Comparison of ENCODE assay signal across 10 cellular contexts in the genomic region with DNA sequence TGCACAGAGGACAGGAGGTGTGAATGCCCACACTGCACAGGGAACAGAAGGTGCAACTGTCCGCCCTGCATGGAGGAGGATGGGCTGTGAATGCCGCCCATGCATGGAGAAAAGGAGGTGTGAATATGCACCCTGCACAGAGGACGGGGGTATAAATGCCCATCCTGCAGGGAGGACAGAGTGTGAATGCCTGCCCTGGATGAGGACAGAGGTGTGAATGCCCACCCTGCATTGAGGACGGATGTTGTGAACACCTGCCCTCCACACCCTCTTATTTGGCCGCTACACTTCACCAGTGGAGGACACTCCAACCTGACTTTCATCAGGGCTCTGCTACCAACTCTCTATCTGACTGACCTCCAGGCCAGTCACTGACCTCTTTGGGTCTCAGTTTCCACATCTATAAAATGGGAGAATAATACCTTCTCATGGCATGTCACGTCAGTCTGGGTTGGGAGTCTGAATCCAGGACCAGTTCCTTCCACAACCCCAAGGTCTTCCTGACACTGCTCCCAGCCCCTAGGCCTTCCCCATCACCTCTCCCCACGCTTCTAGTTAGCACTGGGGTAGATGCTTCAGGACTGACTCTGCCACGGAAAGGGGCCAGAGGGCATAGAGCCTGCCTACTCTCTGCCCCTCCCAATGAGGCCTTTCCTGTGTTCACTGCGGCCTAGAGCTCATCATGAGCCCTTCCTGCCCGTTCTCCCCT. TPM values are rescaled to one million over a fixed set of nuclear protein-coding genes. Genes with fewer than 3 reads are reported as not detected.
A peak's percentile ranks its signal among the peaks of the same experiment; 100 is the strongest.
DNase-seq lines count a peak whose midpoint lies in the region; ATAC-seq and TF ChIP-seq lines count a peak whose summit lies in the region.
"Had no signal": no experiment of that assay in that cellular context is flagged by ENCODE, and none has a peak within 500 bp of the region (broad histone marks: within the 10 kb centered on the region; RNA-seq: fewer than 3 reads in every experiment).

No MANE protein-coding gene starts in this region.

- ATAC-seq in CD4-positive, CD25-positive, alpha-beta regulatory T cell (ENCODE audit: low read depth in 2 of 2), result no peak
- no peak for ATAC-seq in gastrocnemius medialis
- no peak for ATAC-seq in GM21360 (IDR thresholded peaks at IDR 0.05; ENCODE audit: unreplicated experiment)
- ATAC-seq in HG02938 (IDR thresholded peaks at IDR 0.05; ENCODE audit: unreplicated experiment), result no peak
- no peak for ATAC-seq in mucosa of descending colon

- no peaks in the 10 kb centered on the region for H3K27me3 Mint-ChIP-seq in CD4-positive, CD25-positive, alpha-beta regulatory T cell

- H3K36me3 Mint-ChIP-seq in CD4-positive, CD25-positive, alpha-beta regulatory T cell, result peaks cover 4% of the 10 kb centered on the region

- DNase-seq in CD4-positive, CD25-positive, alpha-beta regulatory T cell, result no peak
- DNase-seq in dorsolateral prefrontal cortex (peak in 2 of 10 donors; percentile 10 to 60), gastrocnemius medialis (no peak), T-helper 1 cell (no peak), mucosa of descending colon (no peak)
- DNase-seq: NCI-H1930; stimulated activated CD4-positive, alpha-beta T cell treated with anti-CD3 and anti-CD28 coated beads, Interleukin-4, amount 100 ng/mL, for 1 hour had no signal

- H3K4me3 Mint-ChIP-seq in CD4-positive, CD25-positive, alpha-beta regulatory T cell, result peak overlapping the region in 1 of 4 donors; percentile 44

- 0 out of 2 replicates have a peak overlapping the region, but pooled peaks have one; percentile 58 for H3K9ac ChIP-seq in OCI-LY3 (ENCODE audit: low read length)

- peak overlapping the region; percentile 72 to 98 (median 92) for H3K27ac Mint-ChIP-seq in CD4-positive, CD25-positive, alpha-beta regulatory T cell

- H3K4me3 ChIP-seq in CD4-positive, CD25-positive, alpha-beta regulatory T cell (ENCODE audit: low read depth, low read length), result no peak overlapping the region
- H3K4me3 ChIP-seq in OCI-LY3 (ENCODE audit: low read length) (peak overlapping the region; percentile 62; the same call in 1 of the 2 replicates), dorsolateral prefrontal cortex (no peak overlapping the region), gastrocnemius medialis (no peak overlapping the region), mucosa of descending colon (no peak overlapping the region)

- peaks cover 4% of the 10 kb centered on the region; the same call in 1 of the 2 replicates for H3K79me2 ChIP-seq in OCI-LY3 (ENCODE audit: low read length)

- peaks cover 14 to 60% (median 35%) of the 10 kb centered on the region in 4 donors for H3K4me1 Mint-ChIP-seq in CD4-positive, CD25-positive, alpha-beta regulatory T cell

- H3K9me3 Mint-ChIP-seq in CD4-positive, CD25-positive, alpha-beta regulatory T cell, result no peaks in the 10 kb centered on the region

- H3K4me1 ChIP-seq in CD4-positive, CD25-positive, alpha-beta regulatory T cell (ENCODE audit: control insufficient read depth, insufficient read depth, low read length, poor library complexity, severe bottlenecking), result peaks cover 49% of the 10 kb centered on the region
- H3K4me1 ChIP-seq in OCI-LY3 (ENCODE audit: low read length), result peaks cover 39% of the 10 kb centered on the region
- peaks cover 38 to 45% of the 10 kb centered on the region in 2 donors for H3K4me1 ChIP-seq in gastrocnemius medialis
- peaks cover 6% of the 10 kb centered on the region for H3K4me1 ChIP-seq in mucosa of descending colon (ENCODE audit: low read depth)

- peaks cover 43% of the 10 kb centered on the region for H3K36me3 ChIP-seq in CD4-positive, CD25-positive, alpha-beta regulatory T cell (ENCODE audit: control insufficient read depth, insufficient read depth, low read length)
- peaks cover 13% of the 10 kb centered on the region for H3K36me3 ChIP-seq in OCI-LY3 (replicated peaks; ENCODE audit: low read depth, low read length)
- H3K36me3 ChIP-seq in gastrocnemius medialis, result peaks cover 0 to 48% of the 10 kb centered on the region in 2 donors
- peaks cover 9% of the 10 kb centered on the region for H3K36me3 ChIP-seq in mucosa of descending colon (ENCODE audit: low read depth)

- H3K27ac ChIP-seq in CD4-positive, CD25-positive, alpha-beta regulatory T cell (ENCODE audit: insufficient read depth, low read length, poor library complexity, severe bottlenecking), result peak overlapping the region; percentile 86
- H3K27ac ChIP-seq in OCI-LY3 (ENCODE audit: low read length) (peak overlapping the region; percentile 78; the same call in 1 of the 2 replicates), dorsolateral prefrontal cortex (peak overlapping the region in 56 of 59 donors; percentile 39 to 96 (median 90)), gastrocnemius medialis (peak overlapping the region; percentile 22 to 87 (median 58))

- in situ Hi-C loops in gastrocnemius medialis (cut with MboI; ENCODE audit: low sequenced_read_pairs in 4 of 4), result no loop called here

- H2AFZ ChIP-seq in OCI-LY3 (ENCODE audit: low read depth, low read length), result no peak overlapping the region

- H3K4me2 ChIP-seq in OCI-LY3 (ENCODE audit: low read length), result peak overlapping the region; percentile 79

- no peaks in the 10 kb centered on the region for H4K20me1 ChIP-seq in OCI-LY3 (ENCODE audit: insufficient read depth, low read length)

- no peaks in the 10 kb centered on the region for H3K9me3 ChIP-seq in CD4-positive, CD25-positive, alpha-beta regulatory T cell (ENCODE audit: control insufficient read depth in 2 of 2, low read length in 2 of 2)
- no peaks in the 10 kb centered on the region for H3K9me3 ChIP-seq in OCI-LY3 (ENCODE audit: insufficient read depth, low read length)
- no peaks in the 10 kb centered on the region for H3K9me3 ChIP-seq in gastrocnemius medialis
- no peaks in the 10 kb centered on the region for H3K9me3 ChIP-seq in mucosa of descending colon

- TF ChIP-seq POLR2A in gastrocnemius medialis (IDR thresholded peaks at IDR 0.05), result no peak

- intact Hi-C loops in dorsolateral prefrontal cortex (cut with DNase I) (loop anchor here in 1 of 2 donors (5.0 kb wide), 1 partner anchor 60 kb away; no protein-coding TSS in a partner anchor), gastrocnemius medialis (cut with DNase I; ENCODE audit: low total_unique reads) (no loop called here), mucosa of descending colon (cut with DNase I, micrococcal nuclease) (no loop called here)

- H3K27me3 ChIP-seq in CD4-positive, CD25-positive, alpha-beta regulatory T cell (ENCODE audit: control insufficient read depth, insufficient read depth, low read length), result no peaks in the 10 kb centered on the region
- no peaks in the 10 kb centered on the region for H3K27me3 ChIP-seq in OCI-LY3 (ENCODE audit: low read depth, low read length)
- H3K27me3 ChIP-seq in dorsolateral prefrontal cortex, result no peaks in the 10 kb centered on the region
- no peaks in the 10 kb centered on the region for H3K27me3 ChIP-seq in gastrocnemius medialis

- TF ChIP-seq CTCF in OCI-LY3 (IDR thresholded peaks at IDR 0.05; ENCODE audit: low read depth, low read length) (no peak), dorsolateral prefrontal cortex (IDR thresholded peaks at IDR 0.05 in 54 of 56, conservative IDR thresholded peaks at IDR 0.05 in 2 of 56; ENCODE audit: low read depth in 1 of 56, partially characterized antibody in 56 of 56) (no peak), gastrocnemius medialis (IDR thresholded peaks at IDR 0.05 in 4 of 5, conservative IDR thresholded peaks at IDR 0.05 in 1 of 5) (no peak), mucosa of descending colon (IDR thresholded peaks at IDR 0.05) (no peak)

RNA-seq across cellular contexts. Expression of gene ZBTB17, which starts 28.4 kb away (rescaled TPM):
- 93.0 TPM for total RNA-seq in CD4-positive, CD25-positive, alpha-beta regulatory T cell
- polyA plus RNA-seq in CD4-positive, CD25-positive, alpha-beta regulatory T cell, result 10 to 100 TPM; 13.5 to 20.9 (median 16.3) TPM
- 10 to 100 TPM; 29.3 to 71.4 (median 45.9) TPM for total RNA-seq in dorsolateral prefrontal cortex
- total RNA-seq in gastrocnemius medialis, result 10 to 100 TPM; 25.9 to 44.1 (median 31.5) TPM
- total RNA-seq in mucosa of descending colon, result 10 to 100 TPM; 29.2 to 40.8 (median 34.6) TPM

RNA-seq across cellular contexts. Expression of gene SRARP, which starts 56.5 kb away (rescaled TPM):
- total RNA-seq in CD4-positive, CD25-positive, alpha-beta regulatory T cell, result not detected
- not detected for polyA plus RNA-seq in CD4-positive, CD25-positive, alpha-beta regulatory T cell
- total RNA-seq in dorsolateral prefrontal cortex (10 to 100 TPM in 12 of 120 experiments, 1 to 10 TPM in 108; 2.1 to 17.6 (median 5.9) TPM), gastrocnemius medialis (under 1 TPM in 2 of 4 donors, not detected in 2; 0.10 to 0.19 TPM), mucosa of descending colon (not detected)
